In genomic region chr19:45063851-45064801, GRCh38 we compare ENCODE assay signal across 2 cellular contexts.
TF ChIP-seq lines count a peak whose summit lies in the region.

No MANE protein-coding gene starts in this region.

TF ChIP-seq in HepG2, 621 proteins besides CTCF, POLR2A, EP300 and RAD21:
- TF ChIP-seq RCOR2 (CRISPR knock-in tag; IDR thresholded peaks at IDR 0.05), result no peak
- TF ChIP-seq AGO2 (optimal IDR thresholded peaks at IDR 0.05; ENCODE audit: low read depth, low read length), result peak; percentile 89
- TF ChIP-seq ZNF160 (CRISPR knock-in tag; IDR thresholded peaks at IDR 0.05), result no peak
- no peak for TF ChIP-seq DDIT3 (CRISPR knock-in tag; IDR thresholded peaks at IDR 0.05)
- peak; percentile 26 for TF ChIP-seq HNRNPK (IDR thresholded peaks at IDR 0.05; ENCODE audit: low read depth, low read length, poor library complexity, severe bottlenecking)
TF ChIP-seq in HepG2: peak in this region for 2.

TF ChIP-seq in K562, 482 proteins besides CTCF, POLR2A, EP300 and RAD21:
- TF ChIP-seq FIP1L1 (IDR thresholded peaks at IDR 0.05; ENCODE audit: low read depth, low read length, poor library complexity, severe bottlenecking), result peak; percentile 55
- TF ChIP-seq ZBTB33 (CRISPR knock-in tag; IDR thresholded peaks at IDR 0.05), result peak; percentile 4; the same call in 1 of the 2 replicates
- peak; percentile 20; the same call in 1 of the 2 replicates for TF ChIP-seq RBFOX2 (IDR thresholded peaks at IDR 0.05; ENCODE audit: low read depth, low read length)
- TF ChIP-seq POLR2G (IDR thresholded peaks at IDR 0.05; ENCODE audit: low read depth, low read length), result 0 out of 2 replicates have a peak, but pooled peaks have one; percentile 26
- no peak for TF ChIP-seq PTTG1 (tag; IDR thresholded peaks at IDR 0.05; ENCODE audit: low read depth)
- TF ChIP-seq ZNF707 (CRISPR knock-in tag; conservative IDR thresholded peaks at IDR 0.05), result no peak
- no peak for TF ChIP-seq FOXO4 (CRISPR knock-in tag; IDR thresholded peaks at IDR 0.05)
- TF ChIP-seq FOXJ3 (CRISPR knock-in tag; IDR thresholded peaks at IDR 0.05), result no peak
